1 cellular context compared by ENCODE assay signal in the genomic region with DNA sequence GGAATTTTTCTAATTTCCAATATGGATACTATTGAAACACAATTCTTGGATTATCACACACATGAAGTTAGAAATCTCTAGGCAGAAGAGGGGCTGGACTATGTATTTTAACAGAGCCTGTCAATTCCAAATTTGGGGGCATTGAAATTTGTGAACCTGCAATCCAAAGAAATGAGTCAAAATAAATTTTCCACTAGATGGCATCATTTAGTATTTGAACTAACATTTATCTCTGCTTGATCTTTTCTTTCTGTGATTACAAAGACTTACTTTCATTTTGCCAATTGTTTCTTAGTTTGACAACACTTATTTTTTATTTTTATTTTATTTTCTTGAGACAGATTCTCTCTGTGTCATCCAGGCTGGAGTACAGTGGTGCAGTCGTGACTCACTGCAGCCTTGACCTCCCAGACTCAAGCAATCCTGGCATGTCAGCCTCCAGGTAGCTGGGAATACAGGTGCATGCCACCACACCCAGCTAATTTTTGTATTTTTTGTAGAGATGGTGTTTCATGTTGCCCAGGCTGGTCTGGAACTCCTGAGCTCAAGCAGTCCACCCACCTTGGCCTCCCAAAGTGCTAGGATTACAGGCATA.
TF ChIP-seq lines count a peak whose summit lies in the region.

No MANE protein-coding gene starts in this region.

TF ChIP-seq in GM23338, 12 proteins besides CTCF, POLR2A, EP300 and RAD21 (continued from another document):
- TF ChIP-seq, protein P1, sequence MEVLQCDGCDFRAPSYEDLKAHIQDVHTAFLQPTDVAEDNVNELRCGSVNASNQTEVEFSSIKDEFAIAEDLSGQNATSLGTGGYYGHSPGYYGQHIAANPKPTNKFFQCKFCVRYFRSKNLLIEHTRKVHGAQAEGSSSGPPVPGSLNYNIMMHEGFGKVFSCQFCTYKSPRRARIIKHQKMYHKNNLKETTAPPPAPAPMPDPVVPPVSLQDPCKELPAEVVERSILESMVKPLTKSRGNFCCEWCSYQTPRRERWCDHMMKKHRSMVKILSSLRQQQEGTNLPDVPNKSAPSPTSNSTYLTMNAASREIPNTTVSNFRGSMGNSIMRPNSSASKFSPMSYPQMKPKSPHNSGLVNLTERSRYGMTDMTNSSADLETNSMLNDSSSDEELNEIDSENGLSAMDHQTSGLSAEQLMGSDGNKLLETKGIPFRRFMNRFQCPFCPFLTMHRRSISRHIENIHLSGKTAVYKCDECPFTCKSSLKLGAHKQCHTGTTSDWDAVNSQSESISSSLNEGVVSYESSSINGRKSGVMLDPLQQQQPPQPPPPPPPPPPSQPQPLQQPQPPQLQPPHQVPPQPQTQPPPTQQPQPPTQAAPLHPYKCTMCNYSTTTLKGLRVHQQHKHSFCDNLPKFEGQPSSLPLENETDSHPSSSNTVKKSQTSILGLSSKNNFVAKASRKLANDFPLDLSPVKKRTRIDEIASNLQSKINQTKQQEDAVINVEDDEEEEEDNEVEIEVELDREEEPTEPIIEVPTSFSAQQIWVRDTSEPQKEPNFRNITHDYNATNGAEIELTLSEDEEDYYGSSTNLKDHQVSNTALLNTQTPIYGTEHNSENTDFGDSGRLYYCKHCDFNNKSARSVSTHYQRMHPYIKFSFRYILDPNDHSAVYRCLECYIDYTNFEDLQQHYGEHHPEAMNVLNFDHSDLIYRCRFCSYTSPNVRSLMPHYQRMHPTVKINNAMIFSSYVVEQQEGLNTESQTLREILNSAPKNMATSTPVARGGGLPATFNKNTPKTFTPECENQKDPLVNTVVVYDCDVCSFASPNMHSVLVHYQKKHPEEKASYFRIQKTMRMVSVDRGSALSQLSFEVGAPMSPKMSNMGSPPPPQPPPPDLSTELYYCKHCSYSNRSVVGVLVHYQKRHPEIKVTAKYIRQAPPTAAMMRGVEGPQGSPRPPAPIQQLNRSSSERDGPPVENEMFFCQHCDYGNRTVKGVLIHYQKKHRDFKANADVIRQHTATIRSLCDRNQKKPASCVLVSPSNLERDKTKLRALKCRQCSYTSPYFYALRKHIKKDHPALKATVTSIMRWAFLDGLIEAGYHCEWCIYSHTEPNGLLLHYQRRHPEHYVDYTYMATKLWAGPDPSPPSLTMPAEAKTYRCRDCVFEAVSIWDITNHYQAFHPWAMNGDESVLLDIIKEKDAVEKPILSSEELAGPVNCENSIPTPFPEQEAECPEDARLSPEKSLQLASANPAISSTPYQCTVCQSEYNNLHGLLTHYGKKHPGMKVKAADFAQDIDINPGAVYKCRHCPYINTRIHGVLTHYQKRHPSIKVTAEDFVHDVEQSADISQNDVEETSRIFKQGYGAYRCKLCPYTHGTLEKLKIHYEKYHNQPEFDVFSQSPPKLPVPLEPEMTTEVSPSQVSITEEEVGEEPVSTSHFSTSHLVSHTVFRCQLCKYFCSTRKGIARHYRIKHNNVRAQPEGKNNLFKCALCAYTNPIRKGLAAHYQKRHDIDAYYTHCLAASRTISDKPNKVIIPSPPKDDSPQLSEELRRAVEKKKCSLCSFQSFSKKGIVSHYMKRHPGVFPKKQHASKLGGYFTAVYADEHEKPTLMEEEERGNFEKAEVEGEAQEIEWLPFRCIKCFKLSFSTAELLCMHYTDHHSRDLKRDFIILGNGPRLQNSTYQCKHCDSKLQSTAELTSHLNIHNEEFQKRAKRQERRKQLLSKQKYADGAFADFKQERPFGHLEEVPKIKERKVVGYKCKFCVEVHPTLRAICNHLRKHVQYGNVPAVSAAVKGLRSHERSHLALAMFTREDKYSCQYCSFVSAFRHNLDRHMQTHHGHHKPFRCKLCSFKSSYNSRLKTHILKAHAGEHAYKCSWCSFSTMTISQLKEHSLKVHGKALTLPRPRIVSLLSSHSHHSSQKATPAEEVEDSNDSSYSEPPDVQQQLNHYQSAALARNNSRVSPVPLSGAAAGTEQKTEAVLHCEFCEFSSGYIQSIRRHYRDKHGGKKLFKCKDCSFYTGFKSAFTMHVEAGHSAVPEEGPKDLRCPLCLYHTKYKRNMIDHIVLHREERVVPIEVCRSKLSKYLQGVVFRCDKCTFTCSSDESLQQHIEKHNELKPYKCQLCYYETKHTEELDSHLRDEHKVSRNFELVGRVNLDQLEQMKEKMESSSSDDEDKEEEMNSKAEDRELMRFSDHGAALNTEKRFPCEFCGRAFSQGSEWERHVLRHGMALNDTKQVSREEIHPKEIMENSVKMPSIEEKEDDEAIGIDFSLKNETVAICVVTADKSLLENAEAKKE (CRISPR knock-in tag; IDR thresholded peaks at IDR 0.05) = no peak
- TF ChIP-seq JUNB (IDR thresholded peaks at IDR 0.05; ENCODE audit: unreplicated experiment) (no peak), STAT1 (IDR thresholded peaks at IDR 0.05; ENCODE audit: unreplicated experiment) (no peak), ZNF114 (CRISPR knock-in tag; IDR thresholded peaks at IDR 0.05) (no peak), EZH2 (IDR thresholded peaks at IDR 0.05; ENCODE audit: low read depth, unreplicated experiment) (no peak)
- TF ChIP-seq, protein P2, sequence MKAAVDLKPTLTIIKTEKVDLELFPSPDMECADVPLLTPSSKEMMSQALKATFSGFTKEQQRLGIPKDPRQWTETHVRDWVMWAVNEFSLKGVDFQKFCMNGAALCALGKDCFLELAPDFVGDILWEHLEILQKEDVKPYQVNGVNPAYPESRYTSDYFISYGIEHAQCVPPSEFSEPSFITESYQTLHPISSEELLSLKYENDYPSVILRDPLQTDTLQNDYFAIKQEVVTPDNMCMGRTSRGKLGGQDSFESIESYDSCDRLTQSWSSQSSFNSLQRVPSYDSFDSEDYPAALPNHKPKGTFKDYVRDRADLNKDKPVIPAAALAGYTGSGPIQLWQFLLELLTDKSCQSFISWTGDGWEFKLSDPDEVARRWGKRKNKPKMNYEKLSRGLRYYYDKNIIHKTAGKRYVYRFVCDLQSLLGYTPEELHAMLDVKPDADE (IDR thresholded peaks at IDR 0.05) = no peak
